Comparison of ENCODE assay signal across 1 cellular context in genomic region chr6:158640519-158640918, GRCh38.
TF ChIP-seq lines count a peak whose summit lies in the region.

No MANE protein-coding gene starts in this region.

TF ChIP-seq in GM12878, 131 proteins besides CTCF, POLR2A, EP300 and RAD21:
- TF ChIP-seq HDAC2 (IDR thresholded peaks at IDR 0.05) (no peak), MLLT1 (IDR thresholded peaks at IDR 0.05) (no peak), KDM1A (IDR thresholded peaks at IDR 0.05; ENCODE audit: borderline replicate concordance) (no peak), BCLAF1 (IDR thresholded peaks at IDR 0.05) (no peak), STAT1 (conservative IDR thresholded peaks at IDR 0.05) (no peak)
